ENCODE assay signal across 13 cellular contexts in the genomic region with DNA sequence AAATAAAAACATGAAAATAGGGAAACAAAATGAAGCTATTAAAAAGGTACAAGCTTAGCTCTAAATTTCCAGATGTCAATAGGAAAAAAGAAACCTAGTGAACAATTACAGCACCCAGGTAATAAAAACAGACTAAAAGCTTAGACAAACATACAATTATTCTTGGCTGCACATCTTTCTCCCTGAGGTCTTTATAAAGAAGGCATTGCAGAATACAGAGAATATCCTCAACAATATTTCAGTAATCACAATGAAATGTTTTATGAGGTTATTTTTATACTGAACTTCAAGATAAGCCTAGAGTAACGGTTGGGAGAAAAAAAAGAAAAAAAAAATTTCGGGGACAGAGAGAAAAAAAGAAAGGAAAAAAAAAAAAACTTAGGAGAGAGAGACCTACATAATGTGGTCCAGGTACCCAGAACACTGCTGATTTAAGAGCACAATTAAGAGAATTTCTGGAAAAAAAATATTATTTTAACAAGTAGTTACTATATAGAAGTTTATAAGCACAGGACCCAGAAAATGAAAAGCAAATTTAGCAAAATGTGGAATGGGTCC. TPM values are rescaled to one million over a fixed set of nuclear protein-coding genes. Genes with fewer than 3 reads are reported as not detected.
A peak's percentile ranks its signal among the peaks of the same experiment; 100 is the strongest.
DNase-seq lines count a peak whose midpoint lies in the region; ATAC-seq and TF ChIP-seq lines count a peak whose summit lies in the region.
"Had no signal": no experiment of that assay in that cellular context is flagged by ENCODE, and none has a peak within 500 bp of the region (broad histone marks: within the 10 kb centered on the region; RNA-seq: fewer than 3 reads in every experiment).

No MANE protein-coding gene starts in this region.

- intact Hi-C loops in gastrocnemius medialis (cut with DNase I; ENCODE audit: low total_unique reads): no loop called here

- peak overlapping the region; percentile 26 for H3K27ac Mint-ChIP-seq in activated T-cell treated with anti-CD3 and anti-CD28 coated beads, Interleukin-2, amount 50 U/mL, for 24 hours

- DNase-seq in activated T-cell treated with anti-CD3 and anti-CD28 coated beads, Interleukin-2, amount 50 U/mL, for 24 hours: no peak
- DNase-seq in activated T-cell treated with anti-CD3 and anti-CD28 coated beads, Interleukin-2, amount 50 U/mL, for 48 hours: no peak
- DNase-seq in LNCaP clone FGC (ENCODE audit: low read depth) (peak; percentile 61), epithelial cell of prostate (ENCODE audit: low read depth, low spot score) (no peak), gastrocnemius medialis (no peak), GDM1 (lab: John Stamatoyannopoulos, UW) (no peak), omental fat pad (ENCODE audit: low spot score) (no peak), H7 (no peak)
- DNase-seq: activated CD4-positive, alpha-beta T cell treated with anti-CD3 and anti-CD28 coated beads for 1 hour; activated T-cell treated with anti-CD3 and anti-CD28 coated beads for 4 hours; amygdala; HCEC 1CT had no signal

- ATAC-seq in gastrocnemius medialis: no peak
- ATAC-seq in omental fat pad (ENCODE audit: low FRiP score): no peak

- in situ Hi-C loops in gastrocnemius medialis (cut with MboI; ENCODE audit: low sequenced_read_pairs in 4 of 4): no loop called here

- peaks cover 72% of the 10 kb centered on the region for H3K36me3 Mint-ChIP-seq in activated T-cell treated with anti-CD3 and anti-CD28 coated beads, Interleukin-2, amount 50 U/mL, for 24 hours (ENCODE audit: low read depth)

- H3K4me3 Mint-ChIP-seq in activated T-cell treated with anti-CD3 and anti-CD28 coated beads, Interleukin-2, amount 50 U/mL, for 24 hours: no peak overlapping the region

- H3K4me1 Mint-ChIP-seq in activated T-cell treated with anti-CD3 and anti-CD28 coated beads, Interleukin-2, amount 50 U/mL, for 24 hours (ENCODE audit: low read depth): peaks cover 88% of the 10 kb centered on the region

- H3K27ac ChIP-seq in epithelial cell of prostate (peak overlapping the region; percentile 76), gastrocnemius medialis (peak overlapping the region in 3 of 4 donors; percentile 3 to 35 (median 27))
- H3K27ac ChIP-seq: parathyroid adenoma had no signal

- no peaks in the 10 kb centered on the region for H3K9me3 ChIP-seq in gastrocnemius medialis

- TF ChIP-seq CTCF in LNCaP clone FGC (IDR thresholded peaks at IDR 0.05; ENCODE audit: control insufficient read depth, extremely low read depth, insufficient read depth) (no peak), gastrocnemius medialis (IDR thresholded peaks at IDR 0.05 in 4 of 5, conservative IDR thresholded peaks at IDR 0.05 in 1 of 5) (no peak), omental fat pad (IDR thresholded peaks at IDR 0.05) (no peak)

- no peaks in the 10 kb centered on the region for H3K27me3 Mint-ChIP-seq in activated T-cell treated with anti-CD3 and anti-CD28 coated beads, Interleukin-2, amount 50 U/mL, for 24 hours

- H3K36me3 ChIP-seq in gastrocnemius medialis (peaks cover 0 to 14% of the 10 kb centered on the region in 2 donors), H7 (replicated peaks; ENCODE audit: control insufficient read depth, insufficient read depth, low read length) (peaks cover 12% of the 10 kb centered on the region)

- peak overlapping the region; percentile 9; the same call in 1 of the 2 replicates for H3K4me3 ChIP-seq in LNCaP clone FGC (ENCODE audit: low read depth, low read length)
- no peak overlapping the region for H3K4me3 ChIP-seq in gastrocnemius medialis
- no peak overlapping the region for H3K4me3 ChIP-seq in H7 (ENCODE audit: insufficient read depth, low read depth, low read length)

- no peaks in the 10 kb centered on the region for H3K9me3 Mint-ChIP-seq in activated T-cell treated with anti-CD3 and anti-CD28 coated beads, Interleukin-2, amount 50 U/mL, for 24 hours

- H3K4me1 ChIP-seq in gastrocnemius medialis: peaks cover 85 to 88% of the 10 kb centered on the region in 2 donors

- H3K27me3 ChIP-seq in gastrocnemius medialis (no peaks in the 10 kb centered on the region), H7 (ENCODE audit: control insufficient read depth, insufficient read depth, low read length) (no peaks in the 10 kb centered on the region)

- no peak for TF ChIP-seq POLR2A in gastrocnemius medialis (IDR thresholded peaks at IDR 0.05)

RNA-seq across cellular contexts. Expression of gene KANSL1, which starts 26.5 kb away (rescaled TPM):
- total RNA-seq in gastrocnemius medialis (10 to 100 TPM; 19.9 to 35.9 (median 31.2) TPM), omental fat pad (100 to 1,000 TPM in 1 of 4 donors, 10 to 100 TPM in 3; 48.9 to 109 (median 57.4) TPM)
- total RNA-seq in H7 (2014; rRNA removed; shearing (Covaris generic)): 35.2 and 41.4 TPM in 2 replicates
